1 cellular context compared by ENCODE assay signal in genomic region chr12:113422030-113422900, GRCh38.
TF ChIP-seq lines count a peak whose summit lies in the region.

Gene SDSL, plus strand, starts transcription at chr12:113422380. Its CDS starts 5,603 bp downstream, at chr12:113427983.

TF ChIP-seq in HepG2, 621 proteins besides CTCF, POLR2A, EP300 and RAD21 (continued from another document and continues in another):
- TF ChIP-seq ZNF407 (CRISPR knock-in tag; IDR thresholded peaks at IDR 0.05; ENCODE audit: not compliant biosample characterization) = no peak
- no peak for TF ChIP-seq ZSCAN9 (CRISPR knock-in tag; IDR thresholded peaks at IDR 0.05; ENCODE audit: borderline replicate concordance)
- TF ChIP-seq JUND (CRISPR knock-in tag; IDR thresholded peaks at IDR 0.05) = no peak
- no peak for TF ChIP-seq ZNF709 (CRISPR knock-in tag; IDR thresholded peaks at IDR 0.05)
- TF ChIP-seq ZNF564 (CRISPR knock-in tag; IDR thresholded peaks at IDR 0.05) = no peak
- no peak for TF ChIP-seq ZFYVE20 (CRISPR knock-in tag; IDR thresholded peaks at IDR 0.05; ENCODE audit: borderline replicate concordance, low read depth)
- no peak for TF ChIP-seq ZNF616 (CRISPR knock-in tag; IDR thresholded peaks at IDR 0.05; ENCODE audit: low read depth)
- TF ChIP-seq PHB2 (IDR thresholded peaks at IDR 0.05; ENCODE audit: partially characterized antibody) = no peak
- no peak for TF ChIP-seq ZNF83 (CRISPR knock-in tag; IDR thresholded peaks at IDR 0.05; ENCODE audit: borderline replicate concordance)
- no peak for TF ChIP-seq ZNF691 (CRISPR knock-in tag; IDR thresholded peaks at IDR 0.05; ENCODE audit: borderline replicate concordance, low read depth)
- no peak for TF ChIP-seq ZNF101 (CRISPR knock-in tag; IDR thresholded peaks at IDR 0.05; ENCODE audit: borderline replicate concordance, low read depth)
- TF ChIP-seq ZNF687 (CRISPR knock-in tag; IDR thresholded peaks at IDR 0.05) = peak; percentile 72
- no peak for TF ChIP-seq ZNF251 (CRISPR knock-in tag; IDR thresholded peaks at IDR 0.05)
- no peak for TF ChIP-seq ZBTB38 (CRISPR knock-in tag; IDR thresholded peaks at IDR 0.05)
- TF ChIP-seq ATM (IDR thresholded peaks at IDR 0.05; ENCODE audit: borderline replicate concordance) = no peak
- no peak for TF ChIP-seq ZNF576 (CRISPR knock-in tag; IDR thresholded peaks at IDR 0.05)
- no peak for TF ChIP-seq KDM5B (CRISPR knock-in tag; IDR thresholded peaks at IDR 0.05; ENCODE audit: borderline replicate concordance)
- 0 out of 2 replicates have a peak, but pooled peaks have one; percentile 3 for TF ChIP-seq HOXA9 (CRISPR knock-in tag; IDR thresholded peaks at IDR 0.05; ENCODE audit: borderline replicate concordance)
- no peak for TF ChIP-seq ETV6 (CRISPR knock-in tag; conservative IDR thresholded peaks at IDR 0.05)
- no peak for TF ChIP-seq DMTF1 (CRISPR knock-in tag; IDR thresholded peaks at IDR 0.05)
- TF ChIP-seq HINFP (CRISPR knock-in tag; IDR thresholded peaks at IDR 0.05; ENCODE audit: low read depth) = no peak
- peak; percentile 34; the same call in 1 of the 2 replicates for TF ChIP-seq ZNF770 (CRISPR knock-in tag; IDR thresholded peaks at IDR 0.05)
- no peak for TF ChIP-seq XBP1 (CRISPR knock-in tag; IDR thresholded peaks at IDR 0.05)
- TF ChIP-seq ZNF18 (CRISPR knock-in tag; IDR thresholded peaks at IDR 0.05; ENCODE audit: insufficient replicate concordance) = no peak
- no peak for TF ChIP-seq ZNF772 (CRISPR knock-in tag; IDR thresholded peaks at IDR 0.05)
- TF ChIP-seq KLF16 (CRISPR knock-in tag; IDR thresholded peaks at IDR 0.05) = no peak
- no peak for TF ChIP-seq TRIM24 (CRISPR knock-in tag; IDR thresholded peaks at IDR 0.05)
- no peak for TF ChIP-seq NONO (IDR thresholded peaks at IDR 0.05)
- 0 out of 2 replicates have a peak, but pooled peaks have one; percentile 28 for TF ChIP-seq NONO (CRISPR knock-in tag; conservative IDR thresholded peaks at IDR 0.05)
- no peak for TF ChIP-seq FOXK2 (IDR thresholded peaks at IDR 0.05)
- TF ChIP-seq ZNF761 (CRISPR knock-in tag; conservative IDR thresholded peaks at IDR 0.05) = no peak
- no peak for TF ChIP-seq GPBP1L1 (CRISPR knock-in tag; IDR thresholded peaks at IDR 0.05)
- TF ChIP-seq GMEB2 (CRISPR knock-in tag; IDR thresholded peaks at IDR 0.05; ENCODE audit: low read depth) = no peak
